In the genomic region with DNA sequence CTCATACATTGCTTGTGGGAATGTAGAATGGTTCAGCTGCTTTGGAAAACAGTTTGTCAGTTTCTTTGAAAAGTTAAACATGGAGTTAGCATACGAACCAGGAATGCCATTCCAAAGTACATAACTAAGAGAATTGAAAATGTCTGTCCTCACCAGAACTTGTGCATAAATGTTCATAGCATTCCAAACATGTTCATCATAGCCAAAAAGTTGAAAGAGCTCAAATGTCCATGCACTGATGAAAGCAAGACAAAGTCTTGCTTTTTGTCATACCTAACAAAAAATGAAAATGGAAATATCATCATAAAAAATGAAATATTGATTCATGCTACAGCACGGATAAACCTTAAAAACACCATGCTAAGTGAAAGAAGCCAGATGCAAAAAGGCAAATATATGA, we compare ENCODE assay signal across 1 cellular context.
TF ChIP-seq lines count a peak whose summit lies in the region.

No MANE protein-coding gene starts in this region.

TF ChIP-seq in IMR-90, 13 proteins besides CTCF, POLR2A, EP300 and RAD21:
- TF ChIP-seq MXI1 (IDR thresholded peaks at IDR 0.05; ENCODE audit: borderline replicate concordance, low read depth, low read length) (no peak), NFE2L2 (IDR thresholded peaks at IDR 0.05; ENCODE audit: low read depth, low read length) (no peak), CHD1 (IDR thresholded peaks at IDR 0.05; ENCODE audit: low read depth, low read length) (no peak), CEBPB (IDR thresholded peaks at IDR 0.05; ENCODE audit: low read depth, low read length) (no peak)
- TF ChIP-seq, protein P1, sequence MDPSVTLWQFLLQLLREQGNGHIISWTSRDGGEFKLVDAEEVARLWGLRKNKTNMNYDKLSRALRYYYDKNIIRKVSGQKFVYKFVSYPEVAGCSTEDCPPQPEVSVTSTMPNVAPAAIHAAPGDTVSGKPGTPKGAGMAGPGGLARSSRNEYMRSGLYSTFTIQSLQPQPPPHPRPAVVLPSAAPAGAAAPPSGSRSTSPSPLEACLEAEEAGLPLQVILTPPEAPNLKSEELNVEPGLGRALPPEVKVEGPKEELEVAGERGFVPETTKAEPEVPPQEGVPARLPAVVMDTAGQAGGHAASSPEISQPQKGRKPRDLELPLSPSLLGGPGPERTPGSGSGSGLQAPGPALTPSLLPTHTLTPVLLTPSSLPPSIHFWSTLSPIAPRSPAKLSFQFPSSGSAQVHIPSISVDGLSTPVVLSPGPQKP (IDR thresholded peaks at IDR 0.05; ENCODE audit: borderline replicate concordance, low read depth, low read length): no peak
